1 cellular context compared by ENCODE assay signal in genomic region chr11:61298663-61299244, GRCh38.
TF ChIP-seq lines count a peak whose summit lies in the region.

No MANE protein-coding gene starts in this region.

TF ChIP-seq in HepG2, 621 proteins besides CTCF, POLR2A, EP300 and RAD21 (continued from another document and continues in another):
- TF ChIP-seq ZBED4 (CRISPR knock-in tag; IDR thresholded peaks at IDR 0.05; ENCODE audit: borderline replicate concordance) (no peak), FOXA3 (CRISPR knock-in tag; IDR thresholded peaks at IDR 0.05) (peak; percentile 67), BATF2 (CRISPR knock-in tag; IDR thresholded peaks at IDR 0.05) (no peak), ZNF12 (CRISPR knock-in tag; IDR thresholded peaks at IDR 0.05) (no peak), RBFOX2 (IDR thresholded peaks at IDR 0.05; ENCODE audit: low read depth, low read length) (no peak), ZBTB33 (CRISPR knock-in tag; IDR thresholded peaks at IDR 0.05) (peak; percentile 18; the same call in 1 of the 2 replicates), GABPB1 (CRISPR knock-in tag; IDR thresholded peaks at IDR 0.05) (no peak), ZFX (CRISPR knock-in tag; IDR thresholded peaks at IDR 0.05; ENCODE audit: low read depth) (peak; percentile 42; the same call in 1 of the 2 replicates), ZNF432 (CRISPR knock-in tag; IDR thresholded peaks at IDR 0.05; ENCODE audit: borderline replicate concordance) (no peak), MNT (IDR thresholded peaks at IDR 0.05) (peak; percentile 65), ZNF670 (CRISPR knock-in tag; IDR thresholded peaks at IDR 0.05; ENCODE audit: borderline replicate concordance) (no peak), ZNF749 (CRISPR knock-in tag; IDR thresholded peaks at IDR 0.05; ENCODE audit: borderline replicate concordance) (no peak), ZNF326 (CRISPR knock-in tag; IDR thresholded peaks at IDR 0.05; ENCODE audit: borderline replicate concordance) (no peak), MXD4 (CRISPR knock-in tag; IDR thresholded peaks at IDR 0.05) (peak; percentile 54; the same call in 1 of the 2 replicates), NCOA2 (CRISPR knock-in tag; IDR thresholded peaks at IDR 0.05) (peak; percentile 65; the same call in 1 of the 2 replicates), NRL (CRISPR knock-in tag; IDR thresholded peaks at IDR 0.05; ENCODE audit: borderline replicate concordance) (no peak), ZNF619 (CRISPR knock-in tag; IDR thresholded peaks at IDR 0.05) (no peak), ZSCAN9 (CRISPR knock-in tag; IDR thresholded peaks at IDR 0.05; ENCODE audit: borderline replicate concordance) (no peak; the same call in 1 of the 2 replicates), IRF2 (CRISPR knock-in tag; IDR thresholded peaks at IDR 0.05) (peak; percentile 64; the same call in 1 of the 2 replicates), ARNT2 (CRISPR knock-in tag; IDR thresholded peaks at IDR 0.05; ENCODE audit: low read depth) (0 out of 2 replicates have a peak, but pooled peaks have one; percentile 20), ZNF83 (CRISPR knock-in tag; IDR thresholded peaks at IDR 0.05; ENCODE audit: borderline replicate concordance) (no peak), ZNF747 (CRISPR knock-in tag; IDR thresholded peaks at IDR 0.05; ENCODE audit: borderline replicate concordance) (0 out of 2 replicates have a peak, but pooled peaks have one; percentile 30), NR2F1 (CRISPR knock-in tag; IDR thresholded peaks at IDR 0.05) (0 out of 4 replicates have a peak, but pooled peaks of 1 of the 2 experiments have one; percentile 24), ZNF691 (CRISPR knock-in tag; IDR thresholded peaks at IDR 0.05; ENCODE audit: borderline replicate concordance, low read depth) (no peak), MYC (CRISPR knock-in tag; IDR thresholded peaks at IDR 0.05; ENCODE audit: borderline replicate concordance) (peak; percentile 66; the same call in 1 of the 2 replicates), ZMYM3 (CRISPR knock-in tag; IDR thresholded peaks at IDR 0.05) (peak; percentile 71; the same call in 1 of the 2 replicates), ZNF121 (CRISPR knock-in tag; IDR thresholded peaks at IDR 0.05) (peak; percentile 70), ATF7 (IDR thresholded peaks at IDR 0.05) (peak; percentile 12; the same call in 1 of the 2 replicates), ATF7 (CRISPR knock-in tag; IDR thresholded peaks at IDR 0.05) (no peak), ZKSCAN5 (CRISPR knock-in tag; IDR thresholded peaks at IDR 0.05) (no peak), KLF6 (CRISPR knock-in tag; IDR thresholded peaks at IDR 0.05) (0 out of 2 replicates have a peak, but pooled peaks have one; percentile 31), HIVEP1 (CRISPR knock-in tag; IDR thresholded peaks at IDR 0.05) (no peak), NFRKB (IDR thresholded peaks at IDR 0.05) (no peak), RBM22 (optimal IDR thresholded peaks at IDR 0.05; ENCODE audit: low read length) (peak; percentile 91), GATAD1 (CRISPR knock-in tag; IDR thresholded peaks at IDR 0.05) (peak; percentile 51; the same call in 1 of the 2 replicates), ZNF776 (CRISPR knock-in tag; IDR thresholded peaks at IDR 0.05) (no peak), RXRA (CRISPR knock-in tag; IDR thresholded peaks at IDR 0.05) (peak; percentile 65; the same call in 1 of the 2 replicates), ZNF891 (CRISPR knock-in tag; IDR thresholded peaks at IDR 0.05) (peak; percentile 100), MED1 (CRISPR knock-in tag; IDR thresholded peaks at IDR 0.05) (peak; percentile 79), ZNF124 (CRISPR knock-in tag; IDR thresholded peaks at IDR 0.05) (0 out of 2 replicates have a peak, but pooled peaks have one; percentile 25), ZBTB21 (CRISPR knock-in tag; IDR thresholded peaks at IDR 0.05) (no peak), ZNF292 (CRISPR knock-in tag; IDR thresholded peaks at IDR 0.05; ENCODE audit: borderline replicate concordance, low read depth) (peak; percentile 43; the same call in 1 of the 2 replicates), ZMYM2 (CRISPR knock-in tag; IDR thresholded peaks at IDR 0.05) (no peak), THAP8 (CRISPR knock-in tag; IDR thresholded peaks at IDR 0.05; ENCODE audit: borderline replicate concordance) (no peak)
- TF ChIP-seq, protein P1, sequence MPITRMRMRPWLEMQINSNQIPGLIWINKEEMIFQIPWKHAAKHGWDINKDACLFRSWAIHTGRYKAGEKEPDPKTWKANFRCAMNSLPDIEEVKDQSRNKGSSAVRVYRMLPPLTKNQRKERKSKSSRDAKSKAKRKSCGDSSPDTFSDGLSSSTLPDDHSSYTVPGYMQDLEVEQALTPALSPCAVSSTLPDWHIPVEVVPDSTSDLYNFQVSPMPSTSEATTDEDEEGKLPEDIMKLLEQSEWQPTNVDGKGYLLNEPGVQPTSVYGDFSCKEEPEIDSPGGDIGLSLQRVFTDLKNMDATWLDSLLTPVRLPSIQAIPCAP (CRISPR knock-in tag; IDR thresholded peaks at IDR 0.05; ENCODE audit: low read depth): no peak
- TF ChIP-seq, protein P2, sequence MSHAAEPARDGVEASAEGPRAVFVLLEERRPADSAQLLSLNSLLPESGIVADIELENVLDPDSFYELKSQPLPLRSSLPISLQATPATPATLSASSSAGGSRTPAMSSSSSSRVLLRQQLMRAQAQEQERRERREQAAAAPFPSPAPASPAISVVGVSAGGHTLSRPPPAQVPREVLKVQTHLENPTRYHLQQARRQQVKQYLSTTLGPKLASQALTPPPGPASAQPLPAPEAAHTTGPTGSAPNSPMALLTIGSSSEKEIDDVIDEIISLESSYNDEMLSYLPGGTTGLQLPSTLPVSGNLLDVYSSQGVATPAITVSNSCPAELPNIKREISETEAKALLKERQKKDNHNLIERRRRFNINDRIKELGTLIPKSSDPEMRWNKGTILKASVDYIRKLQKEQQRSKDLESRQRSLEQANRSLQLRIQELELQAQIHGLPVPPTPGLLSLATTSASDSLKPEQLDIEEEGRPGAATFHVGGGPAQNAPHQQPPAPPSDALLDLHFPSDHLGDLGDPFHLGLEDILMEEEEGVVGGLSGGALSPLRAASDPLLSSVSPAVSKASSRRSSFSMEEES (CRISPR knock-in tag; IDR thresholded peaks at IDR 0.05): peak; percentile 20; the same call in 1 of the 2 replicates
- TF ChIP-seq, protein P3, sequence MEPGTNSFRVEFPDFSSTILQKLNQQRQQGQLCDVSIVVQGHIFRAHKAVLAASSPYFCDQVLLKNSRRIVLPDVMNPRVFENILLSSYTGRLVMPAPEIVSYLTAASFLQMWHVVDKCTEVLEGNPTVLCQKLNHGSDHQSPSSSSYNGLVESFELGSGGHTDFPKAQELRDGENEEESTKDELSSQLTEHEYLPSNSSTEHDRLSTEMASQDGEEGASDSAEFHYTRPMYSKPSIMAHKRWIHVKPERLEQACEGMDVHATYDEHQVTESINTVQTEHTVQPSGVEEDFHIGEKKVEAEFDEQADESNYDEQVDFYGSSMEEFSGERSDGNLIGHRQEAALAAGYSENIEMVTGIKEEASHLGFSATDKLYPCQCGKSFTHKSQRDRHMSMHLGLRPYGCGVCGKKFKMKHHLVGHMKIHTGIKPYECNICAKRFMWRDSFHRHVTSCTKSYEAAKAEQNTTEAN (CRISPR knock-in tag; conservative IDR thresholded peaks at IDR 0.05): 0 out of 2 replicates have a peak, but pooled peaks have one; percentile 13
- TF ChIP-seq, protein P4, sequence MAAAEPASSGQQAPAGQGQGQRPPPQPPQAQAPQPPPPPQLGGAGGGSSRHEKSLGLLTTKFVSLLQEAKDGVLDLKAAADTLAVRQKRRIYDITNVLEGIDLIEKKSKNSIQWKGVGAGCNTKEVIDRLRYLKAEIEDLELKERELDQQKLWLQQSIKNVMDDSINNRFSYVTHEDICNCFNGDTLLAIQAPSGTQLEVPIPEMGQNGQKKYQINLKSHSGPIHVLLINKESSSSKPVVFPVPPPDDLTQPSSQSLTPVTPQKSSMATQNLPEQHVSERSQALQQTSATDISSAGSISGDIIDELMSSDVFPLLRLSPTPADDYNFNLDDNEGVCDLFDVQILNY (CRISPR knock-in tag; conservative IDR thresholded peaks at IDR 0.05): no peak
- TF ChIP-seq, protein P5, sequence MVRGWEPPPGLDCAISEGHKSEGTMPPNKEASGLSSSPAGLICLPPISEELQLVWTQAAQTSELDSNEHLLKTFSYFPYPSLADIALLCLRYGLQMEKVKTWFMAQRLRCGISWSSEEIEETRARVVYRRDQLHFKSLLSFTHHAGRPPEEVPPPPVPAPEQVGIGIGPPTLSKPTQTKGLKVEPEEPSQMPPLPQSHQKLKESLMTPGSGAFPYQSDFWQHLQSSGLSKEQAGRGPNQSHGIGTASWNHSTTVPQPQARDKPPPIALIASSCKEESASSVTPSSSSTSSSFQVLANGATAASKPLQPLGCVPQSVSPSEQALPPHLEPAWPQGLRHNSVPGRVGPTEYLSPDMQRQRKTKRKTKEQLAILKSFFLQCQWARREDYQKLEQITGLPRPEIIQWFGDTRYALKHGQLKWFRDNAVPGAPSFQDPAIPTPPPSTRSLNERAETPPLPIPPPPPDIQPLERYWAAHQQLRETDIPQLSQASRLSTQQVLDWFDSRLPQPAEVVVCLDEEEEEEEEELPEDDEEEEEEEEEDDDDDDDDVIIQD (CRISPR knock-in tag; IDR thresholded peaks at IDR 0.05; ENCODE audit: low read depth): peak; percentile 73
